In the genomic region with DNA sequence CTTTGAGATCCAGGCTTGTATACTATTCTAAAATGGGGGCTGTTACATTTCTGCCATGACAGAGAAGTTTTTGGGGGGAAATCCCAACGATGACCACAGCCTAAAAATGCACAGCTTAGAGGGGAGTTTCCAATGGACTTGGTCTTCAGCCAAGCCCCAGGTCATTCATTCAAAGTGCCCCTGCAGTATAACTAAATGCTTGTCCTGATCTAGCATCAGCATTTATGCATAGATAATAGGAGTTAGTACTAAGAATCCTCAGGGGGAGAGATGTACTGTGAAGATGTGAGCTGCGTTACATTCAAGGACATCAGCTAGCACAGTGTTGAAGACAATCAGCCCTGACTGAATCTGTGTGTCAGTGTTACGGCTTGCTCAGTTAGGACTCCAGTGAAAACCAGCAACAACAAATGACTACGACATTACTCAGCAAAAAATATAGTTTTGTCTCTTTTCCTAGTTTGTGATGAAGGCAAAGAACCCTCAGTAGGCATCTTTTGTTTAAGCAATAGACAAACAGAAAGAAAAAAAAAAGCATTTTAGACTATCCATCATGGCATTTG, we compare ENCODE assay signal across 1 cellular context.
TF ChIP-seq lines count a peak whose summit lies in the region.

No MANE protein-coding gene starts in this region.

TF ChIP-seq in GM23338, 12 proteins besides CTCF, POLR2A, EP300 and RAD21 (continued from another document):
- TF ChIP-seq, protein P1, sequence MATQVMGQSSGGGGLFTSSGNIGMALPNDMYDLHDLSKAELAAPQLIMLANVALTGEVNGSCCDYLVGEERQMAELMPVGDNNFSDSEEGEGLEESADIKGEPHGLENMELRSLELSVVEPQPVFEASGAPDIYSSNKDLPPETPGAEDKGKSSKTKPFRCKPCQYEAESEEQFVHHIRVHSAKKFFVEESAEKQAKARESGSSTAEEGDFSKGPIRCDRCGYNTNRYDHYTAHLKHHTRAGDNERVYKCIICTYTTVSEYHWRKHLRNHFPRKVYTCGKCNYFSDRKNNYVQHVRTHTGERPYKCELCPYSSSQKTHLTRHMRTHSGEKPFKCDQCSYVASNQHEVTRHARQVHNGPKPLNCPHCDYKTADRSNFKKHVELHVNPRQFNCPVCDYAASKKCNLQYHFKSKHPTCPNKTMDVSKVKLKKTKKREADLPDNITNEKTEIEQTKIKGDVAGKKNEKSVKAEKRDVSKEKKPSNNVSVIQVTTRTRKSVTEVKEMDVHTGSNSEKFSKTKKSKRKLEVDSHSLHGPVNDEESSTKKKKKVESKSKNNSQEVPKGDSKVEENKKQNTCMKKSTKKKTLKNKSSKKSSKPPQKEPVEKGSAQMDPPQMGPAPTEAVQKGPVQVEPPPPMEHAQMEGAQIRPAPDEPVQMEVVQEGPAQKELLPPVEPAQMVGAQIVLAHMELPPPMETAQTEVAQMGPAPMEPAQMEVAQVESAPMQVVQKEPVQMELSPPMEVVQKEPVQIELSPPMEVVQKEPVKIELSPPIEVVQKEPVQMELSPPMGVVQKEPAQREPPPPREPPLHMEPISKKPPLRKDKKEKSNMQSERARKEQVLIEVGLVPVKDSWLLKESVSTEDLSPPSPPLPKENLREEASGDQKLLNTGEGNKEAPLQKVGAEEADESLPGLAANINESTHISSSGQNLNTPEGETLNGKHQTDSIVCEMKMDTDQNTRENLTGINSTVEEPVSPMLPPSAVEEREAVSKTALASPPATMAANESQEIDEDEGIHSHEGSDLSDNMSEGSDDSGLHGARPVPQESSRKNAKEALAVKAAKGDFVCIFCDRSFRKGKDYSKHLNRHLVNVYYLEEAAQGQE (IDR thresholded peaks at IDR 0.05; ENCODE audit: unreplicated experiment): no peak
- TF ChIP-seq, protein P2, sequence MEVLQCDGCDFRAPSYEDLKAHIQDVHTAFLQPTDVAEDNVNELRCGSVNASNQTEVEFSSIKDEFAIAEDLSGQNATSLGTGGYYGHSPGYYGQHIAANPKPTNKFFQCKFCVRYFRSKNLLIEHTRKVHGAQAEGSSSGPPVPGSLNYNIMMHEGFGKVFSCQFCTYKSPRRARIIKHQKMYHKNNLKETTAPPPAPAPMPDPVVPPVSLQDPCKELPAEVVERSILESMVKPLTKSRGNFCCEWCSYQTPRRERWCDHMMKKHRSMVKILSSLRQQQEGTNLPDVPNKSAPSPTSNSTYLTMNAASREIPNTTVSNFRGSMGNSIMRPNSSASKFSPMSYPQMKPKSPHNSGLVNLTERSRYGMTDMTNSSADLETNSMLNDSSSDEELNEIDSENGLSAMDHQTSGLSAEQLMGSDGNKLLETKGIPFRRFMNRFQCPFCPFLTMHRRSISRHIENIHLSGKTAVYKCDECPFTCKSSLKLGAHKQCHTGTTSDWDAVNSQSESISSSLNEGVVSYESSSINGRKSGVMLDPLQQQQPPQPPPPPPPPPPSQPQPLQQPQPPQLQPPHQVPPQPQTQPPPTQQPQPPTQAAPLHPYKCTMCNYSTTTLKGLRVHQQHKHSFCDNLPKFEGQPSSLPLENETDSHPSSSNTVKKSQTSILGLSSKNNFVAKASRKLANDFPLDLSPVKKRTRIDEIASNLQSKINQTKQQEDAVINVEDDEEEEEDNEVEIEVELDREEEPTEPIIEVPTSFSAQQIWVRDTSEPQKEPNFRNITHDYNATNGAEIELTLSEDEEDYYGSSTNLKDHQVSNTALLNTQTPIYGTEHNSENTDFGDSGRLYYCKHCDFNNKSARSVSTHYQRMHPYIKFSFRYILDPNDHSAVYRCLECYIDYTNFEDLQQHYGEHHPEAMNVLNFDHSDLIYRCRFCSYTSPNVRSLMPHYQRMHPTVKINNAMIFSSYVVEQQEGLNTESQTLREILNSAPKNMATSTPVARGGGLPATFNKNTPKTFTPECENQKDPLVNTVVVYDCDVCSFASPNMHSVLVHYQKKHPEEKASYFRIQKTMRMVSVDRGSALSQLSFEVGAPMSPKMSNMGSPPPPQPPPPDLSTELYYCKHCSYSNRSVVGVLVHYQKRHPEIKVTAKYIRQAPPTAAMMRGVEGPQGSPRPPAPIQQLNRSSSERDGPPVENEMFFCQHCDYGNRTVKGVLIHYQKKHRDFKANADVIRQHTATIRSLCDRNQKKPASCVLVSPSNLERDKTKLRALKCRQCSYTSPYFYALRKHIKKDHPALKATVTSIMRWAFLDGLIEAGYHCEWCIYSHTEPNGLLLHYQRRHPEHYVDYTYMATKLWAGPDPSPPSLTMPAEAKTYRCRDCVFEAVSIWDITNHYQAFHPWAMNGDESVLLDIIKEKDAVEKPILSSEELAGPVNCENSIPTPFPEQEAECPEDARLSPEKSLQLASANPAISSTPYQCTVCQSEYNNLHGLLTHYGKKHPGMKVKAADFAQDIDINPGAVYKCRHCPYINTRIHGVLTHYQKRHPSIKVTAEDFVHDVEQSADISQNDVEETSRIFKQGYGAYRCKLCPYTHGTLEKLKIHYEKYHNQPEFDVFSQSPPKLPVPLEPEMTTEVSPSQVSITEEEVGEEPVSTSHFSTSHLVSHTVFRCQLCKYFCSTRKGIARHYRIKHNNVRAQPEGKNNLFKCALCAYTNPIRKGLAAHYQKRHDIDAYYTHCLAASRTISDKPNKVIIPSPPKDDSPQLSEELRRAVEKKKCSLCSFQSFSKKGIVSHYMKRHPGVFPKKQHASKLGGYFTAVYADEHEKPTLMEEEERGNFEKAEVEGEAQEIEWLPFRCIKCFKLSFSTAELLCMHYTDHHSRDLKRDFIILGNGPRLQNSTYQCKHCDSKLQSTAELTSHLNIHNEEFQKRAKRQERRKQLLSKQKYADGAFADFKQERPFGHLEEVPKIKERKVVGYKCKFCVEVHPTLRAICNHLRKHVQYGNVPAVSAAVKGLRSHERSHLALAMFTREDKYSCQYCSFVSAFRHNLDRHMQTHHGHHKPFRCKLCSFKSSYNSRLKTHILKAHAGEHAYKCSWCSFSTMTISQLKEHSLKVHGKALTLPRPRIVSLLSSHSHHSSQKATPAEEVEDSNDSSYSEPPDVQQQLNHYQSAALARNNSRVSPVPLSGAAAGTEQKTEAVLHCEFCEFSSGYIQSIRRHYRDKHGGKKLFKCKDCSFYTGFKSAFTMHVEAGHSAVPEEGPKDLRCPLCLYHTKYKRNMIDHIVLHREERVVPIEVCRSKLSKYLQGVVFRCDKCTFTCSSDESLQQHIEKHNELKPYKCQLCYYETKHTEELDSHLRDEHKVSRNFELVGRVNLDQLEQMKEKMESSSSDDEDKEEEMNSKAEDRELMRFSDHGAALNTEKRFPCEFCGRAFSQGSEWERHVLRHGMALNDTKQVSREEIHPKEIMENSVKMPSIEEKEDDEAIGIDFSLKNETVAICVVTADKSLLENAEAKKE (CRISPR knock-in tag; IDR thresholded peaks at IDR 0.05): no peak
